In genomic region chr16:46688657-46689491, GRCh38 we compare ENCODE assay signal across 8 cellular contexts. TPM values are rescaled to one million over a fixed set of nuclear protein-coding genes. Genes with fewer than 3 reads are reported as not detected.
DNase-seq lines count a peak whose midpoint lies in the region; ATAC-seq, FAIRE-seq and TF ChIP-seq lines count a peak whose summit lies in the region.

VPS35 (minus strand) TSS chr16:46689178; CDS start chr16:46689133, 45 bp downstream.

- peak; percentile 28; the same call in 1 of the 2 replicates for TF ChIP-seq CTCF in BJ (IDR thresholded peaks at IDR 0.05; ENCODE audit: insufficient read depth, low read depth, low read length)
- TF ChIP-seq CTCF in colonic mucosa (IDR thresholded peaks at IDR 0.05) = no peak

- H3K4me3 ChIP-seq in BJ (ENCODE audit: low read depth, low read length) (peak within 1 kb of the TSS; percentile 81), colonic mucosa (peak within 1 kb of the TSS; percentile 94)

- H3K9me3 ChIP-seq in colonic mucosa = no peaks in the 10 kb centered on the region

- peak within 1 kb of the TSS; percentile 93 for H3K27ac ChIP-seq in colonic mucosa

- POLR2A ChIA-PET in BJ (lab: Charles Lee) = no interaction called here

- H3K36me3 ChIP-seq in BJ (ENCODE audit: control insufficient read depth, insufficient read depth, low read length) (no peaks in the 10 kb centered on the region), colonic mucosa (no peaks in the 10 kb centered on the region)

- H3K27me3 ChIP-seq in BJ (ENCODE audit: control insufficient read depth, insufficient read depth, low read length) = no peaks in the 10 kb centered on the region
- H3K27me3 ChIP-seq in colonic mucosa = no peaks in the 10 kb centered on the region

- FAIRE-seq in GM19239 (lab: Jason Lieb, UNC) = peak; percentile 92

- ATAC-seq in HG03457 (IDR thresholded peaks at IDR 0.05; ENCODE audit: unreplicated experiment) (peak; percentile 83), left colon (peak; percentile 87)

- CTCF ChIA-PET in BJ (lab: Yijun Ruan, JAX) = interaction anchor here (2.1 kb wide), 1 partner anchor 111 kb away, joined by 11 read pairs; no protein-coding TSS in a partner anchor

- DNase-seq in BJ (ENCODE audit: low read depth) (peak; percentile 88), GM19239 (ENCODE audit: insufficient read length, low spot score) (peak; percentile 78), NCI-H524 (lab: John Stamatoyannopoulos, UW) (peak; percentile 99), colonic mucosa (peak; percentile 100), left colon (peak; percentile 99 to 100)
- DNase-seq in activated CD4-positive, alpha-beta T cell treated with anti-CD3 and anti-CD28 coated beads for 4 hours = peak; percentile 99 to 100
- peak; percentile 99 for DNase-seq in stimulated activated CD4-positive, alpha-beta T cell treated with anti-CD3 and anti-CD28 coated beads, Interleukin-1b, Interleukin-23, amount 100 ng/mL, for 48 hours

- intact Hi-C loops in colonic mucosa (cut with DNase I) = no loop called here
- intact Hi-C loops in left colon (cut with DNase I, micrococcal nuclease) = no loop called here

- peaks cover 21% of the 10 kb centered on the region for H3K4me1 ChIP-seq in colonic mucosa

- peak within 1 kb of the TSS; percentile 77 to 88 for H3K9ac ChIP-seq in colonic mucosa (ENCODE audit: low read depth in 2 of 2, low read length in 2 of 2)

RNA-seq across cellular contexts. Expression of gene VPS35, which starts in this region (rescaled TPM):
- 26.4 and 49.6 TPM in 2 replicates for polyA plus RNA-seq in BJ (2011; rRNA removed)
- polyA minus RNA-seq in BJ (2011; rRNA and poly(A)+ RNA removed) = 20.3 and 29.0 TPM in 2 replicates
- total RNA-seq in colonic mucosa (100 to 1,000 TPM; 121 to 124 TPM), left colon (100 to 1,000 TPM in 1 of 2 donors, 10 to 100 TPM in 1; 82.1 to 108 TPM)

Comparison
In these comparisons a context has a peak if more than half of its experiments do, and no peak if none do; other contexts are left out.
1. Peak in every context shown above with its lines: DNase-seq, ATAC-seq, H3K4me3 ChIP-seq and H3K27ac ChIP-seq.